Comparison of ENCODE assay signal across 8 cellular contexts in the genomic region with DNA sequence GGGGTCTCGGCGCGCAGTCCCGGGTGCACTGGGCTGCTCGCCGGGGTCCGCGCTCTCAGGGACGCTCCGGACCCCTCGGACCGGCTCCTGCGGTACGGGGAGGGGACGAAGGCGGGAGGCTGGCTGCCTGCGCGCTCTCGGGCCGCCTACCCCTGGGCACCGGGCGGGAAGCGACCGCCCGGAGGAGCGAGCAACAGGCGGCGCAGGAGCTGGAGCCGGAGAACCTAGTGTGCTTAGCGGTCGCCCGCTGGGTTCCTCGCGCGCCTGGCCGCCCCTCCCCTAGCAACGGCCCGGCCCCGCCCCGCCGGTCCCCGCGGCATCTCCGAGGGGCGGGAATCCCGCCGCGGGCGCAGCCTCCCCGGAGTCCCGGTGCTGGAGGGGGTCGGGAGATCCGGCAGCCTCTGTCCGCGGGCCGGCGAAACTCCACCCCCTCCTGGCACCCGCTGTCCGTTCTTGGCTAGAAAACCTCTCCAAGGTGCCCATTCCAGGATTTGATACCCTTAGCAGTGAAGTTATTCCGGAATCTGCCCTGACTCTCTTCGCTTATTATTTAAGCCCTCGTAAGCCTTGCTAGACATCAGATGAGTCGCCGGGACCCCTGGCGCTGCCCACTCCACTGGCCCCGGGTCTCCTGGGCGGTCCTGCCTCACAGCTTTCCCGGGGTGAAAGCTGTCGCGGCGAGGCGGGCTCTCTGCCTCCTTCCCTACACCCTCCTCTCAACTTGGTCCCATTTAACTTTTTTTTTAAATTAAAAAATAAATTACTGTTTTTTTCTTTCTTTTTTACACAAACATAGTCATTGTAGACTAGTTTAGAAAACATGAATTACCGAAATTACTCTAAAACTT. TPM values are rescaled to one million over a fixed set of nuclear protein-coding genes. Genes with fewer than 3 reads are reported as not detected.
DNase-seq lines count a peak whose midpoint lies in the region; ATAC-seq lines count a peak whose summit lies in the region.

A gene (minus strand): TSS at position 231 of the 848 bp plus-strand sequence. CDS start 246 bp downstream, outside the sequence.

- peak within 1 kb of the TSS; percentile 84 for H3K4me3 ChIP-seq in NT2/D1 (ENCODE audit: insufficient read length, low read depth)
- peak within 1 kb of the TSS; percentile 79 for H3K4me3 ChIP-seq in iPS-15b (ENCODE audit: low read depth, low read length)
- H3K4me3 ChIP-seq in skeletal muscle tissue (ENCODE audit: low read length in 3 of 3), result peak within 1 kb of the TSS; percentile 63 to 73 (median 67)

- H3K9me3 ChIP-seq in NT2/D1 (ENCODE audit: insufficient read depth, low read length) (no peaks in the 10 kb centered on the region), iPS-15b (ENCODE audit: control insufficient read depth, insufficient read depth, low read length) (no peaks in the 10 kb centered on the region), skeletal muscle tissue (ENCODE audit: control insufficient read depth in 3 of 3, low read length in 3 of 3) (no peaks in the 10 kb centered on the region)

- peak; percentile 59 for DNase-seq in activated CD4-positive, alpha-beta T cell treated with anti-CD3 and anti-CD28 coated beads for 48 hours
- DNase-seq in activated CD4-positive, alpha-beta T cell treated with anti-CD3 and anti-CD28 coated beads, Interleukin-2, amount 50 U/mL, for 1 hour, result no peak
- DNase-seq in NT2/D1 (ENCODE audit: low read depth, low spot score) (no peak), amniotic stem cell (lab: John Stamatoyannopoulos, UW) (no peak)

- H3K27me3 ChIP-seq in NT2/D1 (ENCODE audit: insufficient read depth, insufficient read length) (peaks cover 16% of the 10 kb centered on the region), iPS-15b (ENCODE audit: control insufficient read depth, insufficient read depth, low read length) (peaks cover 23% of the 10 kb centered on the region), skeletal muscle tissue (ENCODE audit: control insufficient read depth in 3 of 3, insufficient read depth in 3 of 3, low read length in 3 of 3) (peaks cover 16 to 31% (median 28%) of the 10 kb centered on the region in 3 donors)

- ATAC-seq in HG02678 (IDR thresholded peaks at IDR 0.05; ENCODE audit: unreplicated experiment), result no peak

- H3K27ac ChIP-seq in angular gyrus (ENCODE audit: low read depth, low read length) (peak within 1 kb of the TSS; percentile 90), skeletal muscle tissue (ENCODE audit: low read depth, low read length) (no peak within 1 kb of the TSS)

- H3K9ac ChIP-seq in NT2/D1 (ENCODE audit: insufficient read length, low read depth) (peak within 1 kb of the TSS; percentile 76), iPS-15b (ENCODE audit: low read depth, low read length) (peak within 1 kb of the TSS; percentile 0), skeletal muscle tissue (ENCODE audit: low read depth in 1 of 3, low read length in 3 of 3) (peak within 1 kb of the TSS in 2 of 3 donors; percentile 45 to 68)

- peaks cover 16% of the 10 kb centered on the region for H3K4me1 ChIP-seq in NT2/D1 (ENCODE audit: insufficient read depth, insufficient read length)
- peaks cover 18% of the 10 kb centered on the region for H3K4me1 ChIP-seq in iPS-15b (ENCODE audit: control insufficient read depth, insufficient read depth, low read length)
- peaks cover 19 to 22% (median 20%) of the 10 kb centered on the region in 3 donors for H3K4me1 ChIP-seq in skeletal muscle tissue (ENCODE audit: control insufficient read depth in 3 of 3, insufficient read depth in 3 of 3, low read length in 3 of 3)

- no peaks in the 10 kb centered on the region for H3K36me3 ChIP-seq in NT2/D1 (ENCODE audit: insufficient read depth, insufficient read length, low read length)
- H3K36me3 ChIP-seq in iPS-15b (ENCODE audit: control insufficient read depth, insufficient read depth, low read length), result peaks cover 3% of the 10 kb centered on the region
- H3K36me3 ChIP-seq in skeletal muscle tissue (ENCODE audit: control insufficient read depth in 3 of 3, insufficient read depth in 3 of 3, low read length in 3 of 3), result no peaks in the 10 kb centered on the region

RNA-seq across cellular contexts. Expression of the gene that starts here (rescaled TPM):
- total RNA-seq in skeletal muscle tissue, result not detected

Comparison
In these comparisons a context has a peak if more than half of its experiments do, and no peak if none do; other contexts are left out.
1. H3K9ac ChIP-seq: peak in every context shown above with its lines; median percentile 76 in NT2/D1; 56 in skeletal muscle tissue; 0 in iPS-15b.